ENCODE assay signal across 18 cellular contexts in the genomic region with DNA sequence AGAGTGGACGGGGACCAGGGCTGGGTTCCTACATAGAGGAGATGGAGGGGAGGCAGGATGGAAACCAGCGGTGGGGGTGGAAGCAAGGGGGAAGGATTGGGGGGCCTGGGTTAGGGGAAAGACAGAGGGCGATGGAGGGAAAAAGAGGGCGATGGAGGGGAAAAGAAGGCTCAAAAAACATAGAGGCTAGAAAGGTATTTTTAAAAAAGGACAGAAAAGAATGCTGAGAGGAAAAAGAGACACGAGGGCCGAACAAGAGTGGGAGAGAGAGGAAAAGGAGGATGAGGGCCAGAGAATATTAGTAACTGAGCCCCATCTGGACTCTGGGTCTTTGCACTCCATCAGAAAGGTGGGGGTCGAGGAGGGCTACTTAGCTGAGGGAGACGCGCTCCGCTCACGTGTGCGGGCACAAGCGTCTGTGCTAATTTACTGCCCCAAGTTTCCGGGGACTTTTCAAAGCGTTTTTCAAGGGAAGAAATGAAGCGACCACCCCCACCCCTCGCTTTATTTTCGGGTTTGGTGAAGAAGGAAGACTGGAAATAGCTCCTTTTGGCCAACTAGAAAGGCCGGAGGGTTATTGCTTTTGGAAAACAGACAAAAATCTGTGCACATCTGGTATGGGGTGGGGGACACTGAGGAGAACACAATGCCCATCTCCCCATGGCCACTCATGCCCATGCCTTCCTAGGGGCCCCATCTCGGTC. TPM values are rescaled to one million over a fixed set of nuclear protein-coding genes. Genes with fewer than 3 reads are reported as not detected.
"Had no signal": no experiment of that assay in that cellular context is flagged by ENCODE, and none has a peak within 500 bp of the region (broad histone marks: within the 10 kb centered on the region; RNA-seq: fewer than 3 reads in every experiment).

No MANE protein-coding gene starts in this region.

- H3K9me3 ChIP-seq: breast epithelium, gastroesophageal sphincter, mucosa of descending colon, thyroid gland, uterus had no signal

- DNase-seq: activated CD4-positive, alpha-beta memory T cell treated with anti-CD3 and anti-CD28 coated beads for 36 hours; activated gamma-delta T cell; activated T-cell treated with anti-CD3 and anti-CD28 coated beads, Interleukin-2, amount 50 U/mL, for 4 hours; amygdala; left colon; mammary epithelial cell; mucosa of descending colon; stimulated activated CD4-positive, alpha-beta T cell treated with anti-CD3 and anti-CD28 coated beads, Interleukin-15, amount 100 ng/mL, for 24 hours; stimulated activated CD4-positive, alpha-beta T cell treated with anti-CD3 and anti-CD28 coated beads, Interleukin-4, amount 100 ng/mL, for 24 hours; T-helper 9 cell; thyroid gland; uterus had no signal

- H3K4me3 Mint-ChIP-seq: activated CD4-positive, alpha-beta memory T cell treated with anti-CD3 and anti-CD28 coated beads for 36 hours; activated T-cell treated with anti-CD3 and anti-CD28 coated beads, Interleukin-2, amount 50 U/mL, for 4 hours had no signal

- H3K27ac Mint-ChIP-seq: activated CD4-positive, alpha-beta memory T cell treated with anti-CD3 and anti-CD28 coated beads for 36 hours; activated naive CD8-positive, alpha-beta T cell had no signal

- H3K36me3 ChIP-seq: breast epithelium, gastroesophageal sphincter, thyroid gland, uterus had no signal

- H3K4me3 ChIP-seq: breast epithelium, gastroesophageal sphincter, mucosa of descending colon, thyroid gland, uterus had no signal

- ATAC-seq: activated T-cell treated with anti-CD3 and anti-CD28 coated beads, Interleukin-2, amount 50 U/mL, for 4 hours; gastroesophageal sphincter; left colon; mucosa of descending colon had no signal

RNA-seq across cellular contexts. Expression of a gene that starts 14.4 kb away (rescaled TPM):
- total RNA-seq: activated CD4-positive, alpha-beta memory T cell treated with anti-CD3 and anti-CD28 coated beads for 36 hours; activated T-cell treated with anti-CD3 and anti-CD28 coated beads, Interleukin-2, amount 50 U/mL, for 4 hours; dermis microvascular lymphatic vessel endothelial cell; fibroblast of lung; skeletal muscle tissue; thyroid gland had no signal
